ENCODE assay signal across 10 cellular contexts in genomic region chr15:31342781-31343626, GRCh38. TPM values are rescaled to one million over a fixed set of nuclear protein-coding genes. Genes with fewer than 3 reads are reported as not detected.
A peak's percentile ranks its signal among the peaks of the same experiment; 100 is the strongest.
DNase-seq lines count a peak whose midpoint lies in the region; ATAC-seq and TF ChIP-seq lines count a peak whose summit lies in the region.
"Had no signal": no experiment of that assay in that cellular context is flagged by ENCODE, and none has a peak within 500 bp of the region (broad histone marks: within the 10 kb centered on the region; RNA-seq: fewer than 3 reads in every experiment).

No MANE protein-coding gene starts in this region.

- H3K4me1 ChIP-seq in DOHH2 (ENCODE audit: control insufficient read depth, low read length) (peaks cover 100% of the 10 kb centered on the region), OCI-LY1 (ENCODE audit: insufficient read depth, low read length, severe bottlenecking) (peaks cover 100% of the 10 kb centered on the region), psoas muscle (peaks cover 85% of the 10 kb centered on the region)
- peaks cover 99% of the 10 kb centered on the region for H3K4me1 ChIP-seq in effector memory CD4-positive, alpha-beta T cell (ENCODE audit: control insufficient read depth, insufficient read depth, low read length, poor library complexity, severe bottlenecking)

- no peak for DNase-seq in effector memory CD4-positive, alpha-beta T cell
- no peak for DNase-seq in psoas muscle
- no peak for DNase-seq in DMS79 (lab: John Stamatoyannopoulos, UW)
- no peak for DNase-seq in NK-92 treated with Interleukin-12 subunit alpha and Interleukin-12 subunit beta, amount 100 ng/mL, for 24 hours (lab: John Stamatoyannopoulos, UW)
- DNase-seq: EL, NCI-H2171 had no signal

- 69 to 82% (median 71%) methylated on average over 22 of the region's 22 CpGs for WGBS in psoas muscle, 3 donors

- no peaks in the 10 kb centered on the region for H3K27me3 ChIP-seq in DOHH2 (ENCODE audit: control insufficient read depth, low read length)
- H3K27me3 ChIP-seq in OCI-LY1 (ENCODE audit: insufficient read depth, low read length), result no peaks in the 10 kb centered on the region
- H3K27me3 ChIP-seq in effector memory CD4-positive, alpha-beta T cell (replicated peaks; ENCODE audit: control insufficient read depth, insufficient read depth, low read length, poor library complexity, severe bottlenecking), result no peaks in the 10 kb centered on the region
- H3K27me3 ChIP-seq in psoas muscle (ENCODE audit: insufficient read depth in 3 of 3, low read length in 2 of 3), result no peaks in the 10 kb centered on the region

- H3K79me2 ChIP-seq in DOHH2 (ENCODE audit: control insufficient read depth, low read length) (peaks cover 100% of the 10 kb centered on the region), OCI-LY1 (ENCODE audit: insufficient read depth, low read length) (peaks cover 91% of the 10 kb centered on the region)

- peaks cover 52% of the 10 kb centered on the region for H3K36me3 ChIP-seq in DOHH2 (ENCODE audit: control insufficient read depth, low read length)
- H3K36me3 ChIP-seq in OCI-LY1 (ENCODE audit: insufficient read depth, low read length), result peaks cover 22% of the 10 kb centered on the region; the same call in 1 of the 2 replicates
- H3K36me3 ChIP-seq in effector memory CD4-positive, alpha-beta T cell (ENCODE audit: control insufficient read depth, insufficient read depth, low read length), result peaks cover 8% of the 10 kb centered on the region
- H3K36me3 ChIP-seq in psoas muscle (ENCODE audit: insufficient read depth in 1 of 2, low read depth in 1 of 2), result no peaks in the 10 kb centered on the region

- H3K9me3 ChIP-seq in DOHH2 (ENCODE audit: control insufficient read depth, insufficient read depth, low read length), result no peaks in the 10 kb centered on the region
- H3K9me3 ChIP-seq in OCI-LY1 (ENCODE audit: low read length), result no peaks in the 10 kb centered on the region
- H3K9me3 ChIP-seq in effector memory CD4-positive, alpha-beta T cell (ENCODE audit: control insufficient read depth, low read length), result no peaks in the 10 kb centered on the region
- no peaks in the 10 kb centered on the region for H3K9me3 ChIP-seq in psoas muscle

- H3K9ac ChIP-seq in OCI-LY1 (ENCODE audit: low read length), result peak overlapping the region; percentile 26; the same call in 1 of the 2 replicates

- H3K27ac ChIP-seq in DOHH2 (ENCODE audit: low read depth, low read length) (peak overlapping the region; percentile 83), OCI-LY1 (ENCODE audit: low read depth, low read length, poor library complexity, severe bottlenecking) (peak overlapping the region; percentile 90), psoas muscle (peak overlapping the region; percentile 78)
- H3K27ac ChIP-seq in effector memory CD4-positive, alpha-beta T cell (ENCODE audit: insufficient read depth, low read length, poor library complexity, severe bottlenecking), result peak overlapping the region; percentile 79

- H3F3A ChIP-seq in DOHH2 (ENCODE audit: control insufficient read depth, insufficient read depth) (peaks cover 34% of the 10 kb centered on the region), OCI-LY1 (ENCODE audit: insufficient read depth, low read length) (0 out of 2 replicates have a peak, but pooled peaks cover 5% of the 10 kb centered on the region)

- peaks cover 25% of the 10 kb centered on the region for H4K20me1 ChIP-seq in DOHH2 (ENCODE audit: control insufficient read depth, insufficient read depth, low read depth, low read length)
- no peaks in the 10 kb centered on the region for H4K20me1 ChIP-seq in OCI-LY1 (ENCODE audit: insufficient read depth, low read length)

- H3K4me3 ChIP-seq in DOHH2 (ENCODE audit: low read length) (peak overlapping the region; percentile 67), OCI-LY1 (ENCODE audit: low read depth, low read length, poor library complexity, severe bottlenecking) (peak overlapping the region; percentile 32), psoas muscle (peak overlapping the region; percentile 11)
- H3K4me3 ChIP-seq in effector memory CD4-positive, alpha-beta T cell (ENCODE audit: insufficient read depth, low read depth, low read length, poor library complexity, severe bottlenecking), result peak overlapping the region; percentile 15

- ATAC-seq in psoas muscle, result no peak
- ATAC-seq in HG03457 (IDR thresholded peaks at IDR 0.05; ENCODE audit: unreplicated experiment), result no peak
- no peak for ATAC-seq in GM18511 (IDR thresholded peaks at IDR 0.05; ENCODE audit: unreplicated experiment)

- H2AFZ ChIP-seq in OCI-LY1 (ENCODE audit: low read length), result no peak overlapping the region

- TF ChIP-seq CTCF in DOHH2 (IDR thresholded peaks at IDR 0.05; ENCODE audit: low read depth, low read length, poor library complexity, severe bottlenecking) (no peak), OCI-LY1 (IDR thresholded peaks at IDR 0.05; ENCODE audit: low read length) (no peak), psoas muscle (IDR thresholded peaks at IDR 0.05) (no peak)

- intact Hi-C loops in psoas muscle (cut with DNase I), result loop anchor here in 1 of 2 donors (10.0 kb wide), 1 partner anchor 378 kb away; no protein-coding TSS in a partner anchor

- peak overlapping the region; percentile 89 for H3K4me2 ChIP-seq in DOHH2 (ENCODE audit: low read length)
- H3K4me2 ChIP-seq in OCI-LY1 (ENCODE audit: low read length), result peak overlapping the region; percentile 69

- no peaks in the 10 kb centered on the region for H3K9me2 ChIP-seq in DOHH2 (replicated peaks; ENCODE audit: control insufficient read depth, low read length)
- H3K9me2 ChIP-seq in OCI-LY1 (ENCODE audit: low read depth, low read length), result no peaks in the 10 kb centered on the region

RNA-seq across cellular contexts. Expression of gene KLF13, which starts 16.4 kb away (rescaled TPM):
- 10 to 100 TPM; 11.9 to 45.6 (median 25.2) TPM for total RNA-seq in psoas muscle
- polyA plus RNA-seq in psoas muscle, result 10 to 100 TPM; 14.5 to 29.0 (median 20.4) TPM

Comparison
In these comparisons a context has a peak if more than half of its experiments do, and no peak if none do; other contexts are left out.
1. H3K4me3 ChIP-seq: peak in every context shown above with its lines; median percentile 67 in DOHH2; 32 in OCI-LY1; 15 in effector memory CD4-positive, alpha-beta T cell; 11 in psoas muscle.